In genomic region chr1:36168538-36168937, GRCh38 we compare ENCODE assay signal across 13 cellular contexts. TPM values are rescaled to one million over a fixed set of nuclear protein-coding genes. Genes with fewer than 3 reads are reported as not detected.
DNase-seq lines count a peak whose midpoint lies in the region; ATAC-seq and TF ChIP-seq lines count a peak whose summit lies in the region.
"Had no signal": no experiment of that assay in that cellular context is flagged by ENCODE, and none has a peak within 500 bp of the region (broad histone marks: within the 10 kb centered on the region; RNA-seq: fewer than 3 reads in every experiment).

No MANE protein-coding gene starts in this region.

- H3K4me2 ChIP-seq in HCT116 (ENCODE audit: low read length), result no peak overlapping the region

- peaks cover 61% of the 10 kb centered on the region for H3K79me2 ChIP-seq in HCT116 (ENCODE audit: insufficient read depth, low read length)

- no peak for TF ChIP-seq POLR2A in HCT116 (IDR thresholded peaks at IDR 0.05; ENCODE audit: borderline replicate concordance, extremely low read depth, insufficient read depth, insufficient read length)

- no peaks in the 10 kb centered on the region for H3K9me3 ChIP-seq in CD4-positive, alpha-beta T cell (ENCODE audit: control insufficient read depth, low read length)
- H3K9me3 ChIP-seq in HCT116 (ENCODE audit: control insufficient read depth in 1 of 2, insufficient read depth in 1 of 2, low read depth in 1 of 2, low read length in 2 of 2), result no peaks in the 10 kb centered on the region

- no peak overlapping the region for H3K9ac ChIP-seq in HCT116 (ENCODE audit: low read length)

- no peaks in the 10 kb centered on the region for H3K27me3 Mint-ChIP-seq in CD4-positive, alpha-beta T cell
- H3K27me3 Mint-ChIP-seq in chondrocyte (ENCODE audit: low read depth), result no peaks in the 10 kb centered on the region
- H3K27me3 Mint-ChIP-seq in nephron progenitor cell (ENCODE audit: low read depth, poor library complexity), result no peaks in the 10 kb centered on the region
- H3K27me3 Mint-ChIP-seq: stimulated activated naive B cell treated with anti-CD40 and anti-IgM and Interleukin-4, amounts not matched to agents 10 μg/mL and 1 μg/mL and 100 μg/mL, for 72 hours had no signal

- H3K27ac ChIP-seq in CD4-positive, alpha-beta T cell (ENCODE audit: low read depth, low read length), result no peak overlapping the region
- no peak overlapping the region for H3K27ac ChIP-seq in HCT116 (ENCODE audit: low read depth, low read length)

- no peak overlapping the region for H2AFZ ChIP-seq in HCT116 (ENCODE audit: low read depth, low read length, poor library complexity, severe bottlenecking)

- no peaks in the 10 kb centered on the region for H3K9me3 Mint-ChIP-seq in CD4-positive, alpha-beta T cell
- H3K9me3 Mint-ChIP-seq in chondrocyte (ENCODE audit: low read depth) (no peaks in the 10 kb centered on the region), nephron progenitor cell (no peaks in the 10 kb centered on the region)
- H3K9me3 Mint-ChIP-seq: stimulated activated naive B cell treated with anti-CD40 and anti-IgM and Interleukin-4, amounts not matched to agents 10 μg/mL and 1 μg/mL and 100 μg/mL, for 72 hours had no signal

- intact Hi-C loops in CD4-positive, alpha-beta T cell (cut with DNase I, micrococcal nuclease), result no loop called here
- intact Hi-C loops in HCT116 (cut with micrococcal nuclease), result no loop called here

- no peaks in the 10 kb centered on the region for H3K9me2 ChIP-seq in HCT116 (ENCODE audit: insufficient read depth)

- no peak overlapping the region for H3K4me3 Mint-ChIP-seq in CD4-positive, alpha-beta T cell
- no peak overlapping the region for H3K4me3 Mint-ChIP-seq in chondrocyte (ENCODE audit: unreplicated experiment)
- H3K4me3 Mint-ChIP-seq in nephron progenitor cell, result no peak overlapping the region
- H3K4me3 Mint-ChIP-seq: stimulated activated naive B cell treated with anti-CD40 and anti-IgM and Interleukin-4, amounts not matched to agents 10 μg/mL and 1 μg/mL and 100 μg/mL, for 72 hours had no signal

- H3K36me3 ChIP-seq in HCT116 (ENCODE audit: control insufficient read depth in 1 of 2, insufficient read depth in 2 of 2, low read length in 2 of 2), result peaks cover 23 to 30% of the 10 kb centered on the region in 2 experiments
- peaks cover 15% of the 10 kb centered on the region for H3K36me3 ChIP-seq in H7 (replicated peaks; ENCODE audit: control insufficient read depth, insufficient read depth, low read length)

- no peaks in the 10 kb centered on the region for H4K20me1 ChIP-seq in HCT116 (ENCODE audit: insufficient read depth)

- peaks cover 2 to 16% of the 10 kb centered on the region in 2 experiments; a peak in 2 of 4 replicates for H3K4me1 ChIP-seq in HCT116 (ENCODE audit: control insufficient read depth in 1 of 2, insufficient read depth in 2 of 2, low read length in 2 of 2)

- no peak for DNase-seq in CD4-positive, alpha-beta T cell
- no peak for DNase-seq in HCT116 (ENCODE audit: low read depth, low spot score)
- DNase-seq in chondrocyte (ENCODE audit: low spot score), result no peak
- DNase-seq in nephron progenitor cell, result no peak
- no peak for DNase-seq in dermis blood vessel endothelial cell
- DNase-seq in KBM-7, result no peak
- no peak for DNase-seq in H7
- DNase-seq: activated T-cell treated with anti-CD3 and anti-CD28 coated beads, Interleukin-2, amount 50 U/mL, for 48 hours; GOT3; NCI-H1694 treated with DMSO at 0.1 percent for 48 hours; NCI-H510A treated with DMSO at 0.1 percent for 48 hours; stimulated activated naive B cell treated with anti-CD40 and anti-IgM and Interleukin-4, amounts not matched to agents 10 μg/mL and 1 μg/mL and 100 μg/mL, for 72 hours had no signal

- H3K36me3 Mint-ChIP-seq in CD4-positive, alpha-beta T cell (ENCODE audit: low read depth), result peaks cover 66% of the 10 kb centered on the region
- H3K36me3 Mint-ChIP-seq in chondrocyte (ENCODE audit: low read depth) (peaks cover 16% of the 10 kb centered on the region), nephron progenitor cell (ENCODE audit: low read depth) (peaks cover 46% of the 10 kb centered on the region)

- in situ Hi-C loops in KBM-7 (cut with MboI; ENCODE audit: low pct_unique_long_range_greater_than_20kb, low sequenced_read_pairs), result no loop called here

- TF ChIP-seq CTCF in CD4-positive, alpha-beta T cell (IDR thresholded peaks at IDR 0.05), result no peak
- TF ChIP-seq CTCF in HCT116 (IDR thresholded peaks at IDR 0.05 in 2 of 3, conservative IDR thresholded peaks at IDR 0.05 in 1 of 3; ENCODE audit: borderline replicate concordance in 1 of 3, insufficient read depth in 1 of 3, low read depth in 2 of 3, low read length in 2 of 3) (no peak), chondrocyte (IDR thresholded peaks at IDR 0.05) (no peak), nephron progenitor cell (IDR thresholded peaks at IDR 0.05) (no peak)

- BruUV-seq in HCT116 (replicated peaks; lab: Mats Ljungman, UMichigan), result no TSS peak

- POLR2A ChIA-PET in CD4-positive, alpha-beta T cell (lab: Charles Lee), result interaction anchor here (1.4 to 1.9 kb wide), 3 partner anchors 19 to 56 kb away, joined by 3 to 6 read pairs (median 5); partner anchors contain the start of genes THRAP3 and TRAPPC3
- POLR2A ChIA-PET in HCT116 (lab: Charles Lee), result no interaction called here

- H3K27me3 ChIP-seq in CD4-positive, alpha-beta T cell (ENCODE audit: control insufficient read depth, insufficient read depth, low read length), result no peaks in the 10 kb centered on the region
- H3K27me3 ChIP-seq in HCT116 (ENCODE audit: insufficient read depth, low read length), result no peaks in the 10 kb centered on the region
- no peaks in the 10 kb centered on the region for H3K27me3 ChIP-seq in H7 (ENCODE audit: control insufficient read depth, insufficient read depth, low read length)

- TF ChIP-seq RAD21 in HCT116 (IDR thresholded peaks at IDR 0.05; ENCODE audit: low read depth), result no peak

- CTCF ChIA-PET in CD4-positive, alpha-beta T cell (lab: Charles Lee), result interaction anchor here (1.2 to 1.5 kb wide), 2 partner anchors 19 kb away, joined by 3 read pairs; partner anchors contain the start of gene TRAPPC3
- CTCF ChIA-PET in HCT116 (lab: Charles Lee), result no interaction called here

- H3K4me3 ChIP-seq in HCT116 (replicated peaks in 1 of 2; ENCODE audit: low read depth in 1 of 2, low read length in 2 of 2) (no peak overlapping the region), H7 (ENCODE audit: insufficient read depth, low read depth, low read length) (no peak overlapping the region)

- ATAC-seq in CD4-positive, alpha-beta T cell (ENCODE audit: poor library complexity), result no peak
- no peak for ATAC-seq in HCT116
- ATAC-seq: activated CD4-positive, CD25-positive, alpha-beta regulatory T cell treated with anti-CD3 and anti-CD28 coated beads, Interleukin-2, amount 50 U/mL, for 24 hours; stimulated activated naive B cell treated with anti-CD40 and anti-IgM and Interleukin-4, amounts not matched to agents 10 μg/mL and 1 μg/mL and 100 μg/mL, for 72 hours had no signal

- RAD21 ChIA-PET in HCT116 (lab: Charles Lee; ENCODE audit: low non-redundant PET in 1 of 2, low total read pairs in 2 of 2, uncharacterized antibody in 2 of 2, unreplicated experiment in 2 of 2), result no interaction called here

- H3K27ac Mint-ChIP-seq in CD4-positive, alpha-beta T cell, result peak overlapping the region; percentile 86
- H3K27ac Mint-ChIP-seq in chondrocyte (ENCODE audit: unreplicated experiment) (peak overlapping the region; percentile 62), nephron progenitor cell (peak overlapping the region; percentile 66)
- H3K27ac Mint-ChIP-seq: stimulated activated naive B cell treated with anti-CD40 and anti-IgM and Interleukin-4, amounts not matched to agents 10 μg/mL and 1 μg/mL and 100 μg/mL, for 72 hours had no signal

- peaks cover 41% of the 10 kb centered on the region for H3K4me1 Mint-ChIP-seq in CD4-positive, alpha-beta T cell (ENCODE audit: low read depth)
- H3K4me1 Mint-ChIP-seq in chondrocyte (ENCODE audit: low read depth) (peaks cover 34% of the 10 kb centered on the region), nephron progenitor cell (peaks cover 38% of the 10 kb centered on the region)

TF ChIP-seq in HCT116, 20 proteins besides CTCF, POLR2A, EP300 and RAD21:
- TF ChIP-seq POLR2AphosphoS5 (IDR thresholded peaks at IDR 0.05; ENCODE audit: low read depth, low read length), result no peak
- no peak for TF ChIP-seq SRF (IDR thresholded peaks at IDR 0.05; ENCODE audit: low read depth)
- TF ChIP-seq CEBPB (IDR thresholded peaks at IDR 0.05; ENCODE audit: low read depth), result 0 out of 2 replicates have a peak, but pooled peaks have one; percentile 12
- TF ChIP-seq ELF1 (IDR thresholded peaks at IDR 0.05; ENCODE audit: borderline replicate concordance, low read depth), result no peak
- no peak for TF ChIP-seq CBX3 (IDR thresholded peaks at IDR 0.05; ENCODE audit: low read depth)
TF ChIP-seq in HCT116: peak in this region for 1.

RNA-seq across cellular contexts. Expression of gene MAP7D1, which starts 12.6 kb away (rescaled TPM):
- total RNA-seq in CD4-positive, alpha-beta T cell, result 100 to 1,000 TPM; 156 to 163 TPM
- total RNA-seq in HCT116 (2021; ENCODE audit: unreplicated experiment) (71.8 TPM), chondrocyte (159 to 177 TPM (median 173 TPM) in 3 replicates), dermis blood vessel endothelial cell (77.9 and 106 TPM in 2 replicates)
- polyA plus RNA-seq in HCT116 (2012), result 36.3 and 43.4 TPM in 2 replicates
- 146 TPM in 2 replicates for total RNA-seq in H7 (2014; rRNA removed; shearing (Covaris generic))

RNA-seq across cellular contexts. Expression of gene TRAPPC3, which starts 19.3 kb away (rescaled TPM):
- total RNA-seq in CD4-positive, alpha-beta T cell, result 10 to 100 TPM; 18.4 to 21.3 TPM
- total RNA-seq in HCT116 (2021; ENCODE audit: unreplicated experiment), result 64.6 TPM
- 66.4 and 70.0 TPM in 2 replicates for polyA plus RNA-seq in HCT116 (2012)
- 67.7 to 74.5 TPM (median 69.7 TPM) in 3 replicates for total RNA-seq in chondrocyte
- total RNA-seq in dermis blood vessel endothelial cell, result 77.8 and 117 TPM in 2 replicates
- 97.3 and 111 TPM in 2 replicates for total RNA-seq in H7 (2014; rRNA removed; shearing (Covaris generic))

RNA-seq across cellular contexts. Expression of gene COL8A2, which starts 43.5 kb away (rescaled TPM):
- total RNA-seq in CD4-positive, alpha-beta T cell, result under 1 TPM; 0.05 to 0.06 TPM
- total RNA-seq in HCT116 (2021; ENCODE audit: unreplicated experiment) (0.05 TPM), chondrocyte (10.8 to 18.1 TPM (median 17.4 TPM) in 3 replicates), dermis blood vessel endothelial cell (3.0 and 3.2 TPM in 2 replicates)
- polyA plus RNA-seq in HCT116 (2012), result 0.01 TPM in 1 of 2 replicates, not detected in the other
- total RNA-seq in H7 (2014; rRNA removed; shearing (Covaris generic)), result 1.6 TPM in 2 replicates

RNA-seq across cellular contexts. Expression of gene THRAP3, which starts 55.7 kb away (rescaled TPM):
- total RNA-seq in CD4-positive, alpha-beta T cell, result 10 to 100 TPM; 68.7 to 76.1 TPM
- 144 TPM for total RNA-seq in HCT116 (2021; ENCODE audit: unreplicated experiment)
- 56.0 and 64.4 TPM in 2 replicates for polyA plus RNA-seq in HCT116 (2012)
- 88.7 to 106 TPM (median 106 TPM) in 3 replicates for total RNA-seq in chondrocyte
- total RNA-seq in dermis blood vessel endothelial cell, result 96.0 and 151 TPM in 2 replicates
- total RNA-seq in H7 (2014; rRNA removed; shearing (Covaris generic)), result 82.7 and 90.7 TPM in 2 replicates
